Comparison of ENCODE assay signal across 11 cellular contexts in genomic region chr11:11313426-11313825, GRCh38. TPM values are rescaled to one million over a fixed set of nuclear protein-coding genes. Genes with fewer than 3 reads are reported as not detected.
DNase-seq lines count a peak whose midpoint lies in the region; ATAC-seq, FAIRE-seq and TF ChIP-seq lines count a peak whose summit lies in the region.
"Had no signal": no experiment of that assay in that cellular context is flagged by ENCODE, and none has a peak within 500 bp of the region (broad histone marks: within the 10 kb centered on the region; RNA-seq: fewer than 3 reads in every experiment).

No MANE protein-coding gene starts in this region.

- POLR2A ChIA-PET in HCT116 (lab: Charles Lee): no interaction called here
- POLR2A ChIA-PET in Panc1 (lab: Charles Lee): no interaction called here

- H3K27me3 ChIP-seq in HCT116 (ENCODE audit: insufficient read depth, low read length): no peaks in the 10 kb centered on the region
- H3K27me3 ChIP-seq in Panc1 (ENCODE audit: control insufficient read depth, insufficient read depth, low read length): no peaks in the 10 kb centered on the region; the same call in 1 of the 2 replicates
- peaks cover 1% of the 10 kb centered on the region for H3K27me3 ChIP-seq in fibroblast of lung (ENCODE audit: control insufficient read depth, insufficient read depth, low read length)
- H3K27me3 ChIP-seq in pancreas: no peaks in the 10 kb centered on the region

- H3K4me2 ChIP-seq in HCT116 (ENCODE audit: low read length): 0 out of 2 replicates have a peak overlapping the region, but pooled peaks have one; percentile 23
- no peak overlapping the region for H3K4me2 ChIP-seq in fibroblast of lung (ENCODE audit: extremely low read depth, insufficient read depth, low read length)

- CTCF ChIA-PET in HCT116 (lab: Charles Lee): interaction anchor here (1.6 kb wide), 1 partner anchor 285 kb away, joined by 5 read pairs; no protein-coding TSS in a partner anchor
- CTCF ChIA-PET in Panc1 (lab: Charles Lee): no interaction called here

- H2AFZ ChIP-seq in HCT116 (ENCODE audit: low read depth, low read length, poor library complexity, severe bottlenecking) (no peak overlapping the region), fibroblast of lung (ENCODE audit: low read length) (no peak overlapping the region)

- ATAC-seq in HCT116: no peak
- ATAC-seq in Panc1: peak; percentile 17; the same call in 1 of the 2 replicates
- peak in 3 of 4 donors; percentile 43 to 79 (median 78) for ATAC-seq in pancreas
- no peak for ATAC-seq in HG03571 (IDR thresholded peaks at IDR 0.05; ENCODE audit: unreplicated experiment)

- DNase-seq in HCT116 (ENCODE audit: low read depth, low spot score) (no peak), Panc1 (ENCODE audit: low read depth, low spot score) (no peak), fibroblast of lung (ENCODE audit: low read depth in 2 of 2) (peak; percentile 15 to 36), pancreas (peak in 1 of 6 donors; percentile 17), AG08395 (ENCODE audit: low spot score) (no peak), hypothalamus (lab: John Stamatoyannopoulos, UW) (no peak), UCSD-AML1 (lab: John Stamatoyannopoulos, UW; ENCODE audit: unreplicated experiment) (no peak)
- DNase-seq: activated T-cell treated with anti-CD3 and anti-CD28 coated beads for 4 hours, NCI-H2171 treated with DMSO at 0.1 percent for 48 hours had no signal

- TF ChIP-seq POLR2A in HCT116 (IDR thresholded peaks at IDR 0.05; ENCODE audit: borderline replicate concordance, extremely low read depth, insufficient read depth, insufficient read length): no peak

- FAIRE-seq in pancreas (lab: Jason Lieb, UNC): no peak
- FAIRE-seq: colon had no signal

- in situ Hi-C loops in Panc1 (cut with HindIII; ENCODE audit: low pct_unique_long_range_greater_than_20kb, low sequenced_read_pairs): no loop called here

- H3K9me2 ChIP-seq in HCT116 (ENCODE audit: insufficient read depth): no peaks in the 10 kb centered on the region

- H3K36me3 ChIP-seq in HCT116 (ENCODE audit: control insufficient read depth in 1 of 2, insufficient read depth in 2 of 2, low read length in 2 of 2) (no peaks in the 10 kb centered on the region), Panc1 (ENCODE audit: control insufficient read depth, insufficient read depth, low read length) (no peaks in the 10 kb centered on the region), fibroblast of lung (ENCODE audit: control insufficient read depth, insufficient read depth, low read length) (no peaks in the 10 kb centered on the region), pancreas (no peaks in the 10 kb centered on the region)

- 24 to 56% methylated on average over 1 of the region's 1 CpG for WGBS in pancreas, 2 donors

- H3K4me1 ChIP-seq in HCT116 (ENCODE audit: control insufficient read depth in 1 of 2, insufficient read depth in 2 of 2, low read length in 2 of 2): peaks cover 0 to 11% of the 10 kb centered on the region in 2 experiments; a peak in 3 of 4 replicates
- no peaks in the 10 kb centered on the region for H3K4me1 ChIP-seq in Panc1 (ENCODE audit: control insufficient read depth, insufficient read depth, low read length)
- no peaks in the 10 kb centered on the region for H3K4me1 ChIP-seq in fibroblast of lung (ENCODE audit: control insufficient read depth, extremely low read depth, insufficient read depth, low read length)
- H3K4me1 ChIP-seq in pancreas: peaks cover 0 to 8% (median 6%) of the 10 kb centered on the region in 3 donors

- H3K79me2 ChIP-seq in HCT116 (ENCODE audit: insufficient read depth, low read length): no peaks in the 10 kb centered on the region
- no peaks in the 10 kb centered on the region for H3K79me2 ChIP-seq in fibroblast of lung (ENCODE audit: control insufficient read depth, insufficient read depth, low read length)

- BruUV-seq in HCT116 (replicated peaks; lab: Mats Ljungman, UMichigan) (no TSS peak), Panc1 (replicated peaks; lab: Mats Ljungman, UMichigan) (no TSS peak)

- no peak overlapping the region for H3K9ac ChIP-seq in HCT116 (ENCODE audit: low read length)
- no peak overlapping the region for H3K9ac ChIP-seq in fibroblast of lung (ENCODE audit: insufficient read depth, low read length)

- intact Hi-C loops in HCT116 (cut with micrococcal nuclease): no loop called here
- intact Hi-C loops in Panc1 (cut with micrococcal nuclease; ENCODE audit: unreplicated experiment): no loop called here
- intact Hi-C loops in pancreas (cut with DNase I): no loop called here

- H3K4me3 ChIP-seq in HCT116 (replicated peaks in 1 of 2; ENCODE audit: low read depth in 1 of 2, low read length in 2 of 2): no peak overlapping the region
- H3K4me3 ChIP-seq in Panc1 (ENCODE audit: low read depth in 2 of 2, low read length in 2 of 2): no peak overlapping the region
- no peak overlapping the region for H3K4me3 ChIP-seq in fibroblast of lung (replicated peaks in 1 of 4; ENCODE audit: control extremely low read depth in 1 of 4, insufficient read depth in 1 of 4, low read depth in 3 of 4, low read length in 4 of 4)
- no peak overlapping the region for H3K4me3 ChIP-seq in pancreas

- no peak for TF ChIP-seq RAD21 in HCT116 (IDR thresholded peaks at IDR 0.05; ENCODE audit: low read depth)

- TF ChIP-seq CTCF in HCT116 (IDR thresholded peaks at IDR 0.05 in 2 of 3, conservative IDR thresholded peaks at IDR 0.05 in 1 of 3; ENCODE audit: borderline replicate concordance in 1 of 3, insufficient read depth in 1 of 3, low read depth in 2 of 3, low read length in 2 of 3): no peak
- TF ChIP-seq CTCF in Panc1 (IDR thresholded peaks at IDR 0.05): no peak
- no peak for TF ChIP-seq CTCF in fibroblast of lung (conservative IDR thresholded peaks at IDR 0.05 in 1 of 2, IDR thresholded peaks at IDR 0.05 in 1 of 2; ENCODE audit: low read depth in 1 of 2, low read length in 2 of 2)
- TF ChIP-seq CTCF in pancreas (IDR thresholded peaks at IDR 0.05): no peak

- H4K20me1 ChIP-seq in HCT116 (ENCODE audit: insufficient read depth): no peaks in the 10 kb centered on the region
- no peaks in the 10 kb centered on the region for H4K20me1 ChIP-seq in fibroblast of lung (ENCODE audit: control insufficient read depth, extremely low read depth, insufficient read depth, low read length)

- H3K9me3 ChIP-seq in HCT116 (ENCODE audit: control insufficient read depth in 1 of 2, insufficient read depth in 1 of 2, low read depth in 1 of 2, low read length in 2 of 2) (no peaks in the 10 kb centered on the region), Panc1 (ENCODE audit: control insufficient read depth, insufficient read depth, low read depth, low read length) (no peaks in the 10 kb centered on the region), fibroblast of lung (ENCODE audit: control insufficient read depth, insufficient read depth, low read depth, low read length) (no peaks in the 10 kb centered on the region), pancreas (no peaks in the 10 kb centered on the region)

- H3K27ac ChIP-seq in HCT116 (ENCODE audit: low read depth, low read length): no peak overlapping the region
- H3K27ac ChIP-seq in Panc1 (ENCODE audit: low read length): no peak overlapping the region
- H3K27ac ChIP-seq in fibroblast of lung (ENCODE audit: insufficient read depth, low read length): no peak overlapping the region
- H3K27ac ChIP-seq in pancreas: no peak overlapping the region

- RAD21 ChIA-PET in HCT116 (lab: Charles Lee; ENCODE audit: low non-redundant PET in 1 of 2, low total read pairs in 2 of 2, uncharacterized antibody in 2 of 2, unreplicated experiment in 2 of 2): no interaction called here

TF ChIP-seq in HCT116, 20 proteins besides CTCF, POLR2A, EP300 and RAD21:
- TF ChIP-seq REST (IDR thresholded peaks at IDR 0.05; ENCODE audit: low read depth): no peak

RNA-seq across cellular contexts. Expression of gene CSNK2A3, which starts 39.6 kb away (rescaled TPM):
- total RNA-seq in HCT116 (2021; ENCODE audit: unreplicated experiment) (2.0 TPM), Panc1 (2021; ENCODE audit: unreplicated experiment) (2.6 TPM), fibroblast of lung (1.8 and 2.3 TPM in 2 replicates), pancreas (1 to 10 TPM in 1 of 6 donors, under 1 TPM in 5; 0.42 to 1.1 (median 0.58) TPM)
- 1.3 and 1.5 TPM in 2 replicates for polyA plus RNA-seq in HCT116 (2012)
- 3.6 TPM for polyA plus RNA-seq in Panc1 (2012; ENCODE audit: insufficient read length)
- polyA plus RNA-seq in fibroblast of lung (2.1 and 2.3 TPM in 2 replicates), pancreas (under 1 TPM in 1 of 2 donors, not detected in 1; 0.19 TPM)
- polyA plus RNA-seq in fibroblast of lung (2012): 1.7 and 1.8 TPM in 2 replicates
- 0.33 TPM in 1 of 2 replicates, not detected in the other for polyA minus RNA-seq in fibroblast of lung (ENCODE audit: low replicate concordance)

Comparison
In these comparisons a context has a peak if more than half of its experiments do, and no peak if none do; other contexts are left out.
1. ATAC-seq: peak in Panc1 (single experiment) and pancreas (3 of 4); none in HCT116 (single experiment) and HG03571 (single experiment).
2. DNase-seq: peak in fibroblast of lung (2 of 2); none in HCT116 (single experiment), Panc1 (single experiment), AG08395 (single experiment), hypothalamus (0 of 51) and UCSD-AML1 (single experiment).